1 cellular context compared by ENCODE assay signal in the genomic region with DNA sequence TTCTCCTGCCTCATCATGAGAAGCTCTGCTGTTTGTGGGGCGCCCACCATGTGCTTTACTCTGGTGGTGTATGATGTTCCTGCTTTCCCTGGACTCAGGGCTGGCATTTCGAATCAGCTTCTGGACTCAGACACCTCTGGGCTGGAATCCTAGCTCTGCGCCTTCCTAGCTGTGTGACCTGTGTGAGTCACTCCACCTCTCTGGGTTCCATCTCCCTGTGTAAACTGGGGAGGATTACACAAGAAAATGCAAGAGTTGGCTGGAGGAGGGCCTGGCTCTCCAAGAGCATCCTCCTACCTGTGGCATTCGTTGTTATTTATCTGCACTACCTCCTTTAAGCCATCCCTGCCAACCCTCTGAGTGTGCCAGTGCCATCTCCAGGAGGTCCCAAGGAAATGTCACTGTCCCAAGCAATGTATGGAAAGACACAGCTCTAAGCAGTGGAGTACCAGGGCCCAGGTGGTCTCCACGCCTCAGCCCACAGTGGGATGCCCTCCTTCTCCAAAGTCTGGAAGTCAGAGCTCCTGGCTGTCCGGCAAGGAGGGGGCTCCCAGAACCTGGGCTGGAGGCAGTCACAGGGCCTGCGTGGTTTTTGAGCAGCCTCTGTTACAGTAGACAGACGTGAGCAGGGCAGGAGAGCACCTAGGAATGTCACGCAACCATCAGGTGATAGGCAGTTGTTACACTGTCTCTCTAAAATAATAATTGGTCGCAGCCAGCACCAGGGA.
TF ChIP-seq lines count a peak whose summit lies in the region.

No MANE protein-coding gene starts in this region.

TF ChIP-seq in K562, 482 proteins besides CTCF, POLR2A, EP300 and RAD21:
- TF ChIP-seq BACH1 (tag; IDR thresholded peaks at IDR 0.05), result no peak
- TF ChIP-seq SETDB1 (IDR thresholded peaks at IDR 0.05; ENCODE audit: low read length), result no peak
